13 cellular contexts compared by ENCODE assay signal in the genomic region with DNA sequence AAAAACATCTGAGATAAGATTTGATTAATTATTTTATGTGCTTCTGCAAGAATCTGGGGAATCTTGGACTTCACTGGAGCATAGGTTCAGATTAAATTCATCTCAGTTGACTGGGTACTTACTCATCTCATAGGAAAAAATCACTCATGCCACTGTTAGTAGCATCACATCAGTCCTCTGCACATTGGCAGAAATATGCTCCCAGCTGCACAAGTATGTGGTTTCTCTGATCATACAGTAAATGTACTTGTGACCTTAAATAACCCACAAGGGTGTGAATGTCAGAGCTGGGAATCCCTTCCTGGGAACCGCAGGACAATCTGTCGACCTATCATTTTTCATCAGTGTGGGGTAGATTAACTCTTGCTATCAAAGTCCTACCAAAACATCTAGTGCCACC.
DNase-seq lines count a peak whose midpoint lies in the region; ATAC-seq and TF ChIP-seq lines count a peak whose summit lies in the region.
"Had no signal": no experiment of that assay in that cellular context is flagged by ENCODE, and none has a peak within 500 bp of the region (broad histone marks: within the 10 kb centered on the region; RNA-seq: fewer than 3 reads in every experiment).

No MANE protein-coding gene starts in this region.

- peak overlapping the region; percentile 9 for H3K27ac ChIP-seq in brain microvascular endothelial cell
- H3K27ac ChIP-seq in right atrium auricular region = no peak overlapping the region

- no peak overlapping the region for H3K4me3 Mint-ChIP-seq in activated naive CD4-positive, alpha-beta T cell treated with anti-CD3 and anti-CD28 coated beads, Interleukin-2, amount 50 U/mL, for 24 hours
- H3K4me3 Mint-ChIP-seq in stimulated activated memory B cell treated with anti-CD40 and anti-IgM and Interleukin-4, amounts not matched to agents 10 μg/mL and 1 μg/mL and 100 μg/mL, for 72 hours = no peak overlapping the region

- H3K27ac Mint-ChIP-seq in activated naive CD4-positive, alpha-beta T cell treated with anti-CD3 and anti-CD28 coated beads, Interleukin-2, amount 50 U/mL, for 24 hours = peak overlapping the region; percentile 19
- no peak overlapping the region for H3K27ac Mint-ChIP-seq in stimulated activated memory B cell treated with anti-CD40 and anti-IgM and Interleukin-4, amounts not matched to agents 10 μg/mL and 1 μg/mL and 100 μg/mL, for 72 hours

- ATAC-seq in stimulated activated naive CD8-positive, alpha-beta T cell treated with anti-CD3 and anti-CD28 coated beads, Interleukin-15, Interleukin-2, amounts not matched to agents 100 U/mL and 50 U/mL, for 24 hours = peak; percentile 93
- no peak for ATAC-seq in HG03521 (IDR thresholded peaks at IDR 0.05; ENCODE audit: unreplicated experiment)
- ATAC-seq in stimulated activated memory B cell treated with anti-CD40 and anti-IgM and Interleukin-4, amounts not matched to agents 10 μg/mL and 1 μg/mL and 100 μg/mL, for 72 hours = no peak
- ATAC-seq: sciatic nerve had no signal

- no peak overlapping the region for H3K4me3 ChIP-seq in brain microvascular endothelial cell (ENCODE audit: low read depth, low read length)
- H3K4me3 ChIP-seq in right atrium auricular region = no peak overlapping the region

- no peaks in the 10 kb centered on the region for H3K4me1 ChIP-seq in right atrium auricular region

- H3K9me3 Mint-ChIP-seq in activated naive CD4-positive, alpha-beta T cell treated with anti-CD3 and anti-CD28 coated beads, Interleukin-2, amount 50 U/mL, for 24 hours = peaks cover 7% of the 10 kb centered on the region
- no peaks in the 10 kb centered on the region for H3K9me3 Mint-ChIP-seq in stimulated activated memory B cell treated with anti-CD40 and anti-IgM and Interleukin-4, amounts not matched to agents 10 μg/mL and 1 μg/mL and 100 μg/mL, for 72 hours

- H3K4me1 Mint-ChIP-seq in activated naive CD4-positive, alpha-beta T cell treated with anti-CD3 and anti-CD28 coated beads, Interleukin-2, amount 50 U/mL, for 24 hours = peaks cover 38% of the 10 kb centered on the region
- H3K4me1 Mint-ChIP-seq in stimulated activated memory B cell treated with anti-CD40 and anti-IgM and Interleukin-4, amounts not matched to agents 10 μg/mL and 1 μg/mL and 100 μg/mL, for 72 hours = no peaks in the 10 kb centered on the region

- H3K36me3 ChIP-seq in brain microvascular endothelial cell (replicated peaks) (no peaks in the 10 kb centered on the region), right atrium auricular region (no peaks in the 10 kb centered on the region)

- no peaks in the 10 kb centered on the region for H3K27me3 Mint-ChIP-seq in activated naive CD4-positive, alpha-beta T cell treated with anti-CD3 and anti-CD28 coated beads, Interleukin-2, amount 50 U/mL, for 24 hours
- H3K27me3 Mint-ChIP-seq in stimulated activated memory B cell treated with anti-CD40 and anti-IgM and Interleukin-4, amounts not matched to agents 10 μg/mL and 1 μg/mL and 100 μg/mL, for 72 hours = no peaks in the 10 kb centered on the region

- TF ChIP-seq CTCF in brain microvascular endothelial cell (IDR thresholded peaks at IDR 0.05; ENCODE audit: low read depth, low read length, missing control alignments) (no peak), right atrium auricular region (IDR thresholded peaks at IDR 0.05) (no peak)

- peaks cover 8% of the 10 kb centered on the region for H3K36me3 Mint-ChIP-seq in activated naive CD4-positive, alpha-beta T cell treated with anti-CD3 and anti-CD28 coated beads, Interleukin-2, amount 50 U/mL, for 24 hours
- no peaks in the 10 kb centered on the region for H3K36me3 Mint-ChIP-seq in stimulated activated memory B cell treated with anti-CD40 and anti-IgM and Interleukin-4, amounts not matched to agents 10 μg/mL and 1 μg/mL and 100 μg/mL, for 72 hours

- in situ Hi-C loops in brain microvascular endothelial cell (cut with HindIII; ENCODE audit: low pct_ligation_motif_present, low sequenced_read_pairs) = no loop called here

- H3K27me3 ChIP-seq in brain microvascular endothelial cell (replicated peaks) (no peaks in the 10 kb centered on the region), right atrium auricular region (no peaks in the 10 kb centered on the region)

- no peak for DNase-seq in activated naive CD4-positive, alpha-beta T cell treated with Interleukin-2 at 50 U/mL for 16 hours
- peak; percentile 76 for DNase-seq in NCI-H446 treated with DMSO at 0.1 percent for 48 hours (lab: John Stamatoyannopoulos, UW)
- peak; percentile 72 for DNase-seq in brain microvascular endothelial cell
- peak; percentile 30 for DNase-seq in stimulated activated naive CD8-positive, alpha-beta T cell treated with anti-CD3 and anti-CD28 coated beads, Interleukin-15, Interleukin-2, amounts not matched to agents 100 U/mL and 50 U/mL, for 24 hours
- no peak for DNase-seq in right atrium auricular region (ENCODE audit: low spot score)
- DNase-seq: activated gamma-delta T cell; C1 segment of cervical spinal cord; effector CD4-positive, alpha-beta T cell; NCI-H1092 treated with DMSO at 0.1 percent for 48 hours had no signal

- no peaks in the 10 kb centered on the region for H3K9me3 ChIP-seq in right atrium auricular region

Comparison
In these comparisons a context has a peak if more than half of its experiments do, and no peak if none do; other contexts are left out.
1. DNase-seq: peak in NCI-H446 treated with DMSO at 0.1 percent for 48 hours (single experiment), brain microvascular endothelial cell (single experiment) and stimulated activated naive CD8-positive, alpha-beta T cell treated with anti-CD3 and anti-CD28 coated beads, Interleukin-15, Interleukin-2, amounts not matched to agents 100 U/mL and 50 U/mL, for 24 hours (single experiment); none in activated naive CD4-positive, alpha-beta T cell treated with Interleukin-2 at 50 U/mL for 16 hours (single experiment) and right atrium auricular region (single experiment).